In genomic region chr12:53299101-53299453, GRCh38 we compare ENCODE assay signal across 8 cellular contexts. TPM values are rescaled to one million over a fixed set of nuclear protein-coding genes. Genes with fewer than 3 reads are reported as not detected.
DNase-seq lines count a peak whose midpoint lies in the region; ATAC-seq and TF ChIP-seq lines count a peak whose summit lies in the region.

No MANE protein-coding gene starts in this region.

- peaks cover 76 to 81% (median 80%) of the 10 kb centered on the region in 3 donors for H3K4me1 Mint-ChIP-seq in T-cell
- H3K4me1 Mint-ChIP-seq in dendritic cell treated with granulocyte-macrophage colony-stimulating factor and Interleukin-4, amounts not matched to agents 40 ng/mL and 50 ng/mL, for 4 days (ENCODE audit: low read depth) = peaks cover 80% of the 10 kb centered on the region

- H3K4me3 Mint-ChIP-seq in T-cell = peak overlapping the region; percentile 91 to 99 (median 96)
- peak overlapping the region; percentile 83 for H3K4me3 Mint-ChIP-seq in dendritic cell treated with granulocyte-macrophage colony-stimulating factor and Interleukin-4, amounts not matched to agents 40 ng/mL and 50 ng/mL, for 4 days

- peaks cover 10 to 23% of the 10 kb centered on the region in 2 donors for H3K36me3 ChIP-seq in thyroid gland

- no peak for TF ChIP-seq POLR2A in thyroid gland (IDR thresholded peaks at IDR 0.05)

- intact Hi-C loops in dendritic cell treated with granulocyte-macrophage colony-stimulating factor and Interleukin-4, amounts not matched to agents 40 ng/mL and 50 ng/mL, for 4 days (cut with micrococcal nuclease) = loop anchor here (1.0 to 5.0 kb wide), 3 partner anchors 22 to 78 kb away; partner anchors contain the start of gene AAAS
- intact Hi-C loops in thyroid gland (cut with DNase I) = no loop called here

- H3K27ac Mint-ChIP-seq in T-cell = peak overlapping the region; percentile 86 to 94
- H3K27ac Mint-ChIP-seq in dendritic cell treated with granulocyte-macrophage colony-stimulating factor and Interleukin-4, amounts not matched to agents 40 ng/mL and 50 ng/mL, for 4 days = peak overlapping the region; percentile 92

- 69 to 74% methylated on average over 5 of the region's 5 CpGs for WGBS in thyroid gland, 2 donors

- H3K9me3 ChIP-seq in mononuclear cell (ENCODE audit: low read depth, low read length) = no peaks in the 10 kb centered on the region
- H3K9me3 ChIP-seq in thyroid gland = no peaks in the 10 kb centered on the region

- DNase-seq in NCI-H2227 (lab: John Stamatoyannopoulos, UW; ENCODE audit: unreplicated experiment) (peak; percentile 61), NCI-H2227 treated with DMSO at 0.1 percent for 48 hours (lab: John Stamatoyannopoulos, UW) (no peak), T-cell (peak in 2 of 34 experiments; percentile 5 to 22), thyroid gland (no peak), NCI-H1436 treated with DMSO at 0.1 percent for 48 hours (lab: John Stamatoyannopoulos, UW) (no peak), NCI-H510A treated with DMSO at 0.1 percent for 48 hours (lab: John Stamatoyannopoulos, UW) (no peak)

- H3K4me1 ChIP-seq in mononuclear cell (ENCODE audit: insufficient read depth, low read length) (peaks cover 67% of the 10 kb centered on the region), thyroid gland (peaks cover 40 to 52% of the 10 kb centered on the region in 2 donors)

- H3K36me3 Mint-ChIP-seq in T-cell = peaks cover 48% of the 10 kb centered on the region
- peaks cover 93% of the 10 kb centered on the region for H3K36me3 Mint-ChIP-seq in dendritic cell treated with granulocyte-macrophage colony-stimulating factor and Interleukin-4, amounts not matched to agents 40 ng/mL and 50 ng/mL, for 4 days (ENCODE audit: low read depth)

- H3K27ac ChIP-seq in thyroid gland = peak overlapping the region; percentile 11 to 76 (median 68)

- H3K27me3 ChIP-seq in mononuclear cell (ENCODE audit: insufficient read depth, low read length) (no peaks in the 10 kb centered on the region), thyroid gland (no peaks in the 10 kb centered on the region)

- ATAC-seq in T-cell (replicated peaks in 1 of 4) = no peak

- TF ChIP-seq CTCF in thyroid gland (IDR thresholded peaks at IDR 0.05) = peak in 1 of 6 experiments; percentile 8

- POLR2A ChIA-PET in T-cell (lab: Charles Lee) = interaction anchor here (0.5 to 1.3 kb wide), 3 partner anchors 9 to 33 kb away, joined by 5 to 9 read pairs (median 6); partner anchors contain the start of gene AAAS (in 1 of the 2)

- H3K27me3 Mint-ChIP-seq in T-cell = no peaks in the 10 kb centered on the region
- H3K27me3 Mint-ChIP-seq in dendritic cell treated with granulocyte-macrophage colony-stimulating factor and Interleukin-4, amounts not matched to agents 40 ng/mL and 50 ng/mL, for 4 days = no peaks in the 10 kb centered on the region

- CTCF ChIA-PET in T-cell (lab: Charles Lee) = interaction anchor here in 1 of 2 donors (0.9 to 3.0 kb wide), 5 partner anchors 23 to 79 kb away, joined by 3 to 20 read pairs (median 4); partner anchors contain the start of genes AAAS and ESPL1

- H3K4me3 ChIP-seq in mononuclear cell (ENCODE audit: low read length) = peak overlapping the region; percentile 80
- peak overlapping the region in 1 of 3 donors; percentile 67 for H3K4me3 ChIP-seq in thyroid gland (replicated peaks in 1 of 3)

- no peaks in the 10 kb centered on the region for H3K9me3 Mint-ChIP-seq in T-cell
- H3K9me3 Mint-ChIP-seq in dendritic cell treated with granulocyte-macrophage colony-stimulating factor and Interleukin-4, amounts not matched to agents 40 ng/mL and 50 ng/mL, for 4 days = no peaks in the 10 kb centered on the region

RNA-seq across cellular contexts. Expression of gene MYG1, which starts 0.4 kb away (rescaled TPM):
- total RNA-seq in T-cell = 10 to 100 TPM; 34.0 to 68.4 (median 63.9) TPM
- total RNA-seq in mononuclear cell = 20.4 TPM
- total RNA-seq in thyroid gland = 10 to 100 TPM; 36.7 to 63.8 (median 51.6) TPM

RNA-seq across cellular contexts. Expression of gene PFDN5, which starts 3.7 kb away (rescaled TPM):
- total RNA-seq in T-cell (100 to 1,000 TPM; 591 to 643 (median 612) TPM), mononuclear cell (979 TPM), thyroid gland (1,000 to 10,000 TPM in 1 of 4 donors, 100 to 1,000 TPM in 3; 656 to 1,200 (median 763) TPM)

RNA-seq across cellular contexts. Expression of gene AAAS, which starts 22.3 kb away (rescaled TPM):
- total RNA-seq in T-cell (10 to 100 TPM; 39.3 to 74.6 (median 66.2) TPM), mononuclear cell (13.2 TPM), thyroid gland (10 to 100 TPM; 45.6 to 67.6 (median 47.2) TPM)

RNA-seq across cellular contexts. Expression of gene ESPL1, which starts 31.0 kb away (rescaled TPM):
- 1 to 10 TPM; 1.2 to 2.5 (median 1.6) TPM for total RNA-seq in T-cell
- 1.0 TPM for total RNA-seq in mononuclear cell
- 1 to 10 TPM in 1 of 4 donors, under 1 TPM in 3; 0.13 to 1.5 (median 0.52) TPM for total RNA-seq in thyroid gland

RNA-seq across cellular contexts. Expression of gene SP7, which starts 37.1 kb away (rescaled TPM):
- total RNA-seq in T-cell (under 1 TPM in 1 of 5 donors, not detected in 4; 0.12 TPM), mononuclear cell (not detected), thyroid gland (not detected)
